1 cellular context compared by ENCODE assay signal in genomic region chr14:24187538-24187915, GRCh38.
TF ChIP-seq lines count a peak whose summit lies in the region.

No MANE protein-coding gene starts in this region.

TF ChIP-seq in WTC11, 78 proteins besides CTCF, POLR2A, EP300 and RAD21 (continued from another document):
- TF ChIP-seq AFF4 (CRISPR knock-in tag; IDR thresholded peaks at IDR 0.05; ENCODE audit: borderline replicate concordance): no peak
- no peak for TF ChIP-seq SP1 (CRISPR knock-in tag; conservative IDR thresholded peaks at IDR 0.05)
- no peak for TF ChIP-seq CBFB (CRISPR knock-in tag; IDR thresholded peaks at IDR 0.05; ENCODE audit: low read depth)
- no peak for TF ChIP-seq E2F5 (CRISPR knock-in tag; IDR thresholded peaks at IDR 0.05)
- TF ChIP-seq NFE2L1 (CRISPR knock-in tag; IDR thresholded peaks at IDR 0.05): no peak
